ENCODE assay signal across 9 cellular contexts in genomic region chr2:200376422-200377142, GRCh38.
DNase-seq lines count a peak whose midpoint lies in the region; ATAC-seq and TF ChIP-seq lines count a peak whose summit lies in the region.
"Had no signal": no experiment of that assay in that cellular context is flagged by ENCODE, and none has a peak within 500 bp of the region (broad histone marks: within the 10 kb centered on the region; RNA-seq: fewer than 3 reads in every experiment).

No MANE protein-coding gene starts in this region.

- H3K4me1 Mint-ChIP-seq in nephron: peaks cover 75% of the 10 kb centered on the region

- ATAC-seq in HG03097 (IDR thresholded peaks at IDR 0.05; ENCODE audit: low FRiP score, unreplicated experiment) (peak; percentile 30), GM21825 (IDR thresholded peaks at IDR 0.05; ENCODE audit: unreplicated experiment) (no peak), HG03196 (IDR thresholded peaks at IDR 0.05; ENCODE audit: unreplicated experiment) (no peak), HG03439 (IDR thresholded peaks at IDR 0.05; ENCODE audit: unreplicated experiment) (no peak)

- H3K27me3 Mint-ChIP-seq in nephron (ENCODE audit: low read depth): no peaks in the 10 kb centered on the region

- peak overlapping the region; percentile 80 to 91 (median 89) for H3K27ac Mint-ChIP-seq in nephron

- DNase-seq in DMS53 (lab: John Stamatoyannopoulos, UW) (peak; percentile 93), dermis blood vessel endothelial cell (peak; percentile 92)
- no peak for DNase-seq in activated CD4-positive, alpha-beta T cell treated with anti-CD3 and anti-CD28 coated beads, Interleukin-2, amount 50 U/mL, for 4 hours
- DNase-seq: GOT3 had no signal

- no peak for TF ChIP-seq CTCF in nephron (IDR thresholded peaks at IDR 0.05; ENCODE audit: unreplicated experiment in 3 of 3)

- H3K9me3 Mint-ChIP-seq in nephron: no peaks in the 10 kb centered on the region

- H3K36me3 Mint-ChIP-seq in nephron (ENCODE audit: low read depth): no peaks in the 10 kb centered on the region

- no peak overlapping the region for H3K4me3 Mint-ChIP-seq in nephron

Comparison
In these comparisons a context has a peak if more than half of its experiments do, and no peak if none do; other contexts are left out.
1. DNase-seq: peak in DMS53 (single experiment) and dermis blood vessel endothelial cell (single experiment); none in activated CD4-positive, alpha-beta T cell treated with anti-CD3 and anti-CD28 coated beads, Interleukin-2, amount 50 U/mL, for 4 hours (0 of 2).